ENCODE assay signal across 9 cellular contexts in genomic region chr19:1133471-1133929, GRCh38. TPM values are rescaled to one million over a fixed set of nuclear protein-coding genes. Genes with fewer than 3 reads are reported as not detected.
DNase-seq lines count a peak whose midpoint lies in the region; TF ChIP-seq lines count a peak whose summit lies in the region.
"Had no signal": no experiment of that assay in that cellular context is flagged by ENCODE, and none has a peak within 500 bp of the region (broad histone marks: within the 10 kb centered on the region; RNA-seq: fewer than 3 reads in every experiment).

No MANE protein-coding gene starts in this region.

- no peaks in the 10 kb centered on the region for H3K27me3 Mint-ChIP-seq in osteocyte (ENCODE audit: unreplicated experiment)

- H3K4me3 ChIP-seq in fibroblast of mammary gland (ENCODE audit: control insufficient read depth, low read depth, low read length) (no peak overlapping the region), GM23248 (no peak overlapping the region)

- in situ Hi-C loops in KBM-7 (cut with MboI; ENCODE audit: low pct_unique_long_range_greater_than_20kb, low sequenced_read_pairs) (no loop called here), GM23248 (cut with MboI) (no loop called here)

- H3K27me3 ChIP-seq in GM23248 (replicated peaks; ENCODE audit: insufficient read depth), result no peaks in the 10 kb centered on the region

- no peaks in the 10 kb centered on the region for H3K9me3 ChIP-seq in GM23248 (ENCODE audit: low read depth)

- H4K20me1 ChIP-seq in GM23248 (ENCODE audit: insufficient read depth), result no peaks in the 10 kb centered on the region

- H3K27ac ChIP-seq in GM23248, result no peak overlapping the region
- H3K27ac ChIP-seq: VCaP had no signal

- no peak overlapping the region for H2AFZ ChIP-seq in GM23248

- H3K79me2 ChIP-seq in GM23248 (ENCODE audit: insufficient read depth), result peaks cover 79% of the 10 kb centered on the region

- H3F3A ChIP-seq in GM23248 (ENCODE audit: insufficient read depth), result peaks cover 8% of the 10 kb centered on the region; the same call in 1 of the 2 replicates

- TF ChIP-seq POLR2A in GM19099 (IDR thresholded peaks at IDR 0.05; ENCODE audit: extremely low read depth, insufficient read length, low read depth), result peak; percentile 80

- peaks cover 20% of the 10 kb centered on the region for H3K4me1 Mint-ChIP-seq in osteocyte (ENCODE audit: unreplicated experiment)

- 95% methylated on average over 12 to 25 of the region's 25 CpGs for WGBS in GM23248 (ENCODE audit: low coverage in 1 of 2, low lambda C conversion rate in 2 of 2, missing lambda C conversion rate in 2 of 2), 2 experiments

- no peak overlapping the region for H3K4me3 Mint-ChIP-seq in osteocyte (ENCODE audit: unreplicated experiment)

- H3K36me3 ChIP-seq in GM23248 (ENCODE audit: low read depth), result no peaks in the 10 kb centered on the region

- TF ChIP-seq CTCF in fibroblast of mammary gland (conservative IDR thresholded peaks at IDR 0.05; ENCODE audit: control insufficient read depth, insufficient read depth, low read depth, low read length) (no peak), osteocyte (IDR thresholded peaks at IDR 0.05) (no peak)

- H3K36me3 Mint-ChIP-seq in osteocyte (ENCODE audit: unreplicated experiment), result no peaks in the 10 kb centered on the region

- H3K9me2 ChIP-seq in GM23248 (ENCODE audit: insufficient read depth), result no peaks in the 10 kb centered on the region

- H3K9ac ChIP-seq in GM23248, result no peak overlapping the region

- no peak overlapping the region for H3K27ac Mint-ChIP-seq in osteocyte (ENCODE audit: unreplicated experiment)

- no peaks in the 10 kb centered on the region for H3K9me3 Mint-ChIP-seq in osteocyte (ENCODE audit: unreplicated experiment)

- H3K4me1 ChIP-seq in GM23248 (ENCODE audit: insufficient read depth), result peaks cover 19% of the 10 kb centered on the region; the same call in 1 of the 2 replicates

- DNase-seq in KBM-7 (peak; percentile 74), fibroblast of mammary gland (ENCODE audit: low read depth) (peak; percentile 28), NCI-H2029 (lab: John Stamatoyannopoulos, UW) (no peak), GM23248 (no peak), osteocyte (ENCODE audit: extremely low spot score, unreplicated experiment) (no peak)
- peak; percentile 47 to 53 for DNase-seq in activated CD8-positive, alpha-beta memory T cell treated with anti-CD3 and anti-CD28 coated beads for 1 hour (ENCODE audit: extremely low read depth in 1 of 2, low read depth in 1 of 2)
- DNase-seq in stimulated activated CD4-positive, alpha-beta T cell treated with anti-CD3 and anti-CD28 coated beads, Interleukin-4, amount 100 ng/mL, for 4 hours, result peak; percentile 67 to 77

- H3K4me2 ChIP-seq in GM23248 (ENCODE audit: unreplicated experiment), result no peak overlapping the region

RNA-seq across cellular contexts. Expression of gene GPX4, which starts 29.7 kb away (rescaled TPM):
- total RNA-seq in GM23248 (2014; rRNA removed; shearing (Covaris generic)), result 298 and 323 TPM in 2 replicates
- 601 and 607 TPM in 2 replicates for polyA plus RNA-seq in GM23248 (2016; fragmentation: Nextera tagmentation; extraction: Ambion mirVana)
- 349 and 354 TPM in 2 replicates for total RNA-seq in osteocyte

RNA-seq across cellular contexts. Expression of gene POLR2E, which starts 38.3 kb away (rescaled TPM):
- 172 and 233 TPM in 2 replicates for total RNA-seq in GM23248 (2014; rRNA removed; shearing (Covaris generic))
- polyA plus RNA-seq in GM23248 (2016; fragmentation: Nextera tagmentation; extraction: Ambion mirVana), result 336 and 347 TPM in 2 replicates
- total RNA-seq in osteocyte, result 156 and 168 TPM in 2 replicates

RNA-seq across cellular contexts. Expression of gene SBNO2, which starts 40.6 kb away (rescaled TPM):
- 64.5 and 70.4 TPM in 2 replicates for total RNA-seq in GM23248 (2014; rRNA removed; shearing (Covaris generic))
- 7.5 and 11.9 TPM in 2 replicates for polyA plus RNA-seq in GM23248 (2016; fragmentation: Nextera tagmentation; extraction: Ambion mirVana)
- total RNA-seq in osteocyte, result 57.1 and 61.6 TPM in 2 replicates

Comparison
In these comparisons a context has a peak if more than half of its experiments do, and no peak if none do; other contexts are left out.
1. DNase-seq: peak in KBM-7 (single experiment), activated CD8-positive, alpha-beta memory T cell treated with anti-CD3 and anti-CD28 coated beads for 1 hour (2 of 2), fibroblast of mammary gland (single experiment) and stimulated activated CD4-positive, alpha-beta T cell treated with anti-CD3 and anti-CD28 coated beads, Interleukin-4, amount 100 ng/mL, for 4 hours (2 of 2); none in NCI-H2029 (single experiment), GM23248 (single experiment) and osteocyte (single experiment).